Comparison of ENCODE assay signal across 22 cellular contexts in the genomic region with DNA sequence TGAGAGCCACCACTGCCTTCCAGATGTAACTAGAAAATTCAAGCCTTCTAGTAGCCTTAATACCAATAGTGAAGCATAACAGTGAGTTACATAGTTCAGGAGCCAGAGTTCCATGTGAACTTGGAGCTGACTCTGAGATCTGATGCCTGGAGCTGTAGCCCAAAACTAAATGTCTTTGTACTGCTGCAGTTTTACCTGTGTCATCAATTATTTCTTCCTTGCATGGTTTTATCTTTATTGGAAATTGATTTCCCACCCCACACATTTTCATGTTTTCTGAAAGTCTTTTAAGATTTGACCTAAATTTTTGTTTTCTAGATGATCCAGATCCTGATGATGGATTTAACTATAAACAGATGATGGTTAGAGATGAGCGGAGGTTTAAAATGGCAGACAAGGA. TPM values are rescaled to one million over a fixed set of nuclear protein-coding genes. Genes with fewer than 3 reads are reported as not detected.
DNase-seq lines count a peak whose midpoint lies in the region; ATAC-seq, FAIRE-seq and TF ChIP-seq lines count a peak whose summit lies in the region.
"Had no signal": no experiment of that assay in that cellular context is flagged by ENCODE, and none has a peak within 500 bp of the region (broad histone marks: within the 10 kb centered on the region; RNA-seq: fewer than 3 reads in every experiment).

No MANE protein-coding gene starts in this region.

- POLR2A ChIA-PET in A549 (lab: Yijun Ruan, JAX), result no interaction called here

- H2AFZ ChIP-seq in GM23248, result no peak overlapping the region

- TF ChIP-seq RAD21 in A549 (conservative IDR thresholded peaks at IDR 0.05 in 1 of 2, IDR thresholded peaks at IDR 0.05 in 1 of 2), result no peak

- no peak for ATAC-seq in A549
- no peak for ATAC-seq in psoas muscle
- ATAC-seq in HG02759 (IDR thresholded peaks at IDR 0.05; ENCODE audit: unreplicated experiment), result no peak
- ATAC-seq: CD8-positive, alpha-beta T cell; HCT116 had no signal

- CTCF ChIA-PET in A549 (lab: Yijun Ruan, JAX), result interaction anchor here (0.9 to 1.8 kb wide), 6 partner anchors 11 to 333 kb away, joined by 3 to 5 read pairs (median 3); no protein-coding TSS in a partner anchor

- intact Hi-C loops in esophagus muscularis mucosa (cut with DNase I), result no loop called here
- intact Hi-C loops in psoas muscle (cut with DNase I), result loop anchor here in 1 of 2 donors (5.0 kb wide), 1 partner anchor 69 kb away; no protein-coding TSS in a partner anchor

- H3K4me1 ChIP-seq in A549 (no peaks in the 10 kb centered on the region), GM23248 (ENCODE audit: insufficient read depth) (peaks cover 58% of the 10 kb centered on the region), esophagus muscularis mucosa (peaks cover 15 to 55% (median 46%) of the 10 kb centered on the region in 4 donors), psoas muscle (peaks cover 38% of the 10 kb centered on the region)
- H3K4me1 ChIP-seq: BE2C had no signal

- H3K9me3 ChIP-seq in A549 (no peaks in the 10 kb centered on the region), GM23248 (ENCODE audit: low read depth) (no peaks in the 10 kb centered on the region), esophagus muscularis mucosa (no peaks in the 10 kb centered on the region), psoas muscle (no peaks in the 10 kb centered on the region)
- H3K9me3 ChIP-seq: BE2C had no signal

- TF ChIP-seq CTCF in A549 (IDR thresholded peaks at IDR 0.05) (no peak), esophagus muscularis mucosa (IDR thresholded peaks at IDR 0.05) (no peak), psoas muscle (IDR thresholded peaks at IDR 0.05) (no peak), GM13976 (IDR thresholded peaks at IDR 0.05; ENCODE audit: borderline replicate concordance, control extremely low read depth, extremely low read depth, insufficient read depth, missing control alignments) (no peak)

- TF ChIP-seq EP300 in A549 (IDR thresholded peaks at IDR 0.05) (no peak), esophagus muscularis mucosa (IDR thresholded peaks at IDR 0.05) (no peak)

- H3K9ac ChIP-seq in GM23248, result no peak overlapping the region

- DNase-seq in A549 (ENCODE audit: low read depth in 1 of 2, low spot score in 1 of 2) (no peak), GM23248 (no peak), esophagus muscularis mucosa (ENCODE audit: extremely low spot score) (peak; percentile 14), psoas muscle (no peak), GM13976 (ENCODE audit: low spot score) (no peak), NCI-H187 treated with DMSO at 0.1 percent for 48 hours (lab: John Stamatoyannopoulos, UW) (no peak)
- DNase-seq in stimulated activated CD4-positive, alpha-beta T cell treated with anti-CD3 and anti-CD28 coated beads, Interleukin-4, amount 100 ng/mL, for 4 hours, result no peak
- DNase-seq: BE2C; CD8-positive, alpha-beta T cell; COR-L47; DMS153; DMS79 treated with DMSO at 0.1 percent for 48 hours; EL had no signal

- no peaks in the 10 kb centered on the region for H3K9me2 ChIP-seq in GM23248 (ENCODE audit: insufficient read depth)

- H3K4me3 ChIP-seq in A549 (no peak overlapping the region), GM23248 (no peak overlapping the region), esophagus muscularis mucosa (no peak overlapping the region), psoas muscle (no peak overlapping the region)

- in situ Hi-C loops in GM23248 (cut with MboI) (no loop called here), GM13976 (cut with MboI; ENCODE audit: low sequenced_read_pairs, unreplicated experiment) (no loop called here)

- H3F3A ChIP-seq in GM23248 (ENCODE audit: insufficient read depth), result peaks cover 90% of the 10 kb centered on the region

- H3K4me2 ChIP-seq in A549, result no peak overlapping the region
- H3K4me2 ChIP-seq in GM23248 (ENCODE audit: unreplicated experiment), result no peak overlapping the region

- no peak for FAIRE-seq in A549 (lab: Jason Lieb, UNC)
- FAIRE-seq: A204.1, D721Med, G401.6, H54 had no signal

- H3K36me3 ChIP-seq in GM23248 (ENCODE audit: low read depth), result peaks cover 78% of the 10 kb centered on the region
- peaks cover 19 to 84% (median 49%) of the 10 kb centered on the region in 4 donors for H3K36me3 ChIP-seq in esophagus muscularis mucosa
- H3K36me3 ChIP-seq in psoas muscle (ENCODE audit: insufficient read depth in 1 of 2, low read depth in 1 of 2), result peaks cover 10 to 63% of the 10 kb centered on the region in 2 donors

- H4K20me1 ChIP-seq in GM23248 (ENCODE audit: insufficient read depth), result no peaks in the 10 kb centered on the region; the same call in 1 of the 2 replicates

- H3K27ac ChIP-seq in A549 (no peak overlapping the region), GM23248 (peak overlapping the region; percentile 87), esophagus muscularis mucosa (replicated peaks in 1 of 4) (peak overlapping the region; percentile 83 to 93 (median 87)), psoas muscle (peak overlapping the region; percentile 71)
- H3K27ac ChIP-seq: C4-2B had no signal

- 94% methylated on average over 1 of the region's 1 CpG for WGBS in A549 (ENCODE audit: missing lambda C conversion rate)
- WGBS in GM23248 (ENCODE audit: low coverage in 1 of 2, low lambda C conversion rate in 2 of 2, missing lambda C conversion rate in 2 of 2), 2 experiments, result 94 to 98% methylated on average over 1 of the region's 1 CpG
- WGBS in esophagus muscularis mucosa, result 100% methylated on average over 1 of the region's 1 CpG
- WGBS in psoas muscle, 3 donors, result 95 to 100% (median 100%) methylated on average over 1 of the region's 1 CpG

- H3K27me3 ChIP-seq in GM23248 (replicated peaks; ENCODE audit: insufficient read depth) (no peaks in the 10 kb centered on the region), esophagus muscularis mucosa (no peaks in the 10 kb centered on the region), psoas muscle (ENCODE audit: insufficient read depth in 3 of 3, low read length in 2 of 3) (no peaks in the 10 kb centered on the region)
- H3K27me3 ChIP-seq: BE2C had no signal

- TF ChIP-seq POLR2A in A549 (IDR thresholded peaks at IDR 0.05; ENCODE audit: low read length) (no peak), esophagus muscularis mucosa (IDR thresholded peaks at IDR 0.05; ENCODE audit: low read depth) (no peak)

- H3K79me2 ChIP-seq in GM23248 (ENCODE audit: insufficient read depth), result peaks cover 90% of the 10 kb centered on the region

TF ChIP-seq in A549, 52 proteins besides CTCF, POLR2A, EP300 and RAD21:
- TF ChIP-seq ZSCAN20 (CRISPR knock-in tag; IDR thresholded peaks at IDR 0.05), result no peak
- TF ChIP-seq MAFK (IDR thresholded peaks at IDR 0.05; ENCODE audit: partially characterized antibody), result peak; percentile 68
- TF ChIP-seq, protein P1, sequence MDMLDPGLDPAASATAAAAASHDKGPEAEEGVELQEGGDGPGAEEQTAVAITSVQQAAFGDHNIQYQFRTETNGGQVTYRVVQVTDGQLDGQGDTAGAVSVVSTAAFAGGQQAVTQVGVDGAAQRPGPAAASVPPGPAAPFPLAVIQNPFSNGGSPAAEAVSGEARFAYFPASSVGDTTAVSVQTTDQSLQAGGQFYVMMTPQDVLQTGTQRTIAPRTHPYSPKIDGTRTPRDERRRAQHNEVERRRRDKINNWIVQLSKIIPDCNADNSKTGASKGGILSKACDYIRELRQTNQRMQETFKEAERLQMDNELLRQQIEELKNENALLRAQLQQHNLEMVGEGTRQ (IDR thresholded peaks at IDR 0.05), result no peak
- no peak for TF ChIP-seq HEYL (CRISPR knock-in tag; IDR thresholded peaks at IDR 0.05)
- TF ChIP-seq JUN (IDR thresholded peaks at IDR 0.05), result no peak
- TF ChIP-seq RARB (CRISPR knock-in tag; IDR thresholded peaks at IDR 0.05), result no peak
- no peak for TF ChIP-seq HOXA7 (CRISPR knock-in tag; IDR thresholded peaks at IDR 0.05)

RNA-seq across cellular contexts. Expression of gene OPN1SW, which starts 17.0 kb away (rescaled TPM):
- polyA plus RNA-seq in A549 (2011; rRNA removed) (not detected in 2 replicates), A549 (2017; fragmentation: RNase III; extraction: RNeasy Plus Mini Kit Qiagen cat#74134 plus additional on column Dnase treatment) (not detected in 3 replicates), GM23248 (2016; fragmentation: Nextera tagmentation; extraction: Ambion mirVana) (2.2 and 2.6 TPM in 2 replicates), psoas muscle (under 1 TPM in 1 of 3 donors, not detected in 2; 0.10 TPM)
- polyA plus RNA-seq in A549 (2012; cell fraction: cytosol; rRNA removed), result not detected in 2 replicates
- polyA plus RNA-seq in A549 (2012; cell fraction: nucleus; rRNA removed), result not detected in 2 replicates
- polyA minus RNA-seq in A549 (2011; rRNA and poly(A)+ RNA removed), result not detected in 2 replicates
- total RNA-seq in GM23248 (2014; rRNA removed; shearing (Covaris generic)), result not detected in 2 replicates
- total RNA-seq in esophagus muscularis mucosa (not detected), psoas muscle (not detected)
- total RNA-seq: CD8-positive, alpha-beta T cell; HT-29 had no signal
- polyA plus RNA-seq: AG04450 had no signal

RNA-seq across cellular contexts. Expression of gene CALU, which starts 19.4 kb away (rescaled TPM):
- polyA plus RNA-seq in A549 (2011; rRNA removed), result 182 and 233 TPM in 2 replicates
- polyA plus RNA-seq in A549 (2012; cell fraction: cytosol; rRNA removed), result 43.8 and 44.0 TPM in 2 replicates
- polyA plus RNA-seq in A549 (2012; cell fraction: nucleus; rRNA removed), result 25.1 and 38.1 TPM in 2 replicates
- polyA plus RNA-seq in A549 (2017; fragmentation: RNase III; extraction: RNeasy Plus Mini Kit Qiagen cat#74134 plus additional on column Dnase treatment), result 186 to 198 TPM (median 192 TPM) in 3 replicates
- polyA minus RNA-seq in A549 (2011; rRNA and poly(A)+ RNA removed), result 53.6 and 71.7 TPM in 2 replicates
- total RNA-seq in GM23248 (2014; rRNA removed; shearing (Covaris generic)), result 1,466 and 1,589 TPM in 2 replicates
- 1,706 and 1,740 TPM in 2 replicates for polyA plus RNA-seq in GM23248 (2016; fragmentation: Nextera tagmentation; extraction: Ambion mirVana)
- 100 to 1,000 TPM; 188 to 269 (median 199) TPM for total RNA-seq in esophagus muscularis mucosa
- 100 to 1,000 TPM in 1 of 4 donors, 10 to 100 TPM in 3; 52.0 to 236 (median 80.9) TPM for total RNA-seq in psoas muscle
- polyA plus RNA-seq in psoas muscle, result 100 to 1,000 TPM in 2 of 3 donors, 10 to 100 TPM in 1; 84.6 to 215 (median 141) TPM

RNA-seq across cellular contexts. Expression of gene CCDC136, which starts 33.2 kb away (rescaled TPM):
- polyA plus RNA-seq in A549 (2011; rRNA removed), result 5.4 and 5.6 TPM in 2 replicates
- 1.7 and 1.8 TPM in 2 replicates for polyA plus RNA-seq in A549 (2012; cell fraction: cytosol; rRNA removed)
- polyA plus RNA-seq in A549 (2012; cell fraction: nucleus; rRNA removed), result 4.9 and 5.3 TPM in 2 replicates
- 3.6 to 7.3 TPM (median 4.7 TPM) in 3 replicates for polyA plus RNA-seq in A549 (2017; fragmentation: RNase III; extraction: RNeasy Plus Mini Kit Qiagen cat#74134 plus additional on column Dnase treatment)
- polyA minus RNA-seq in A549 (2011; rRNA and poly(A)+ RNA removed), result 5.0 and 6.4 TPM in 2 replicates
- 3.1 and 3.8 TPM in 2 replicates for total RNA-seq in GM23248 (2014; rRNA removed; shearing (Covaris generic))
- polyA plus RNA-seq in GM23248 (2016; fragmentation: Nextera tagmentation; extraction: Ambion mirVana), result 2.8 and 3.9 TPM in 2 replicates
- 10 to 100 TPM; 20.7 to 36.5 (median 33.7) TPM for total RNA-seq in esophagus muscularis mucosa
- 10 to 100 TPM in 2 of 4 donors, 1 to 10 TPM in 2; 3.9 to 15.7 (median 11.7) TPM for total RNA-seq in psoas muscle
- 10 to 100 TPM; 13.4 to 24.5 (median 15.5) TPM for polyA plus RNA-seq in psoas muscle
- total RNA-seq: HT-29 had no signal

Comparison
In these comparisons a context has a peak if more than half of its experiments do, and no peak if none do; other contexts are left out.
1. H3K27ac ChIP-seq: peak in GM23248 (single experiment), esophagus muscularis mucosa (4 of 4) and psoas muscle (single experiment); none in A549 (0 of 2).